In genomic region chr5:59380350-59380951, GRCh38 we compare ENCODE assay signal across 8 cellular contexts.
DNase-seq lines count a peak whose midpoint lies in the region; ATAC-seq and TF ChIP-seq lines count a peak whose summit lies in the region.

No MANE protein-coding gene starts in this region.

- CTCF ChIA-PET in AG04450 (lab: Charles Lee) (interaction anchor here (0.5 to 6.2 kb wide), 52 partner anchors 10 to 511 kb away, joined by 3 to 225 read pairs (median 5); no protein-coding TSS in a partner anchor), HCT116 (lab: Charles Lee) (interaction anchor here (0.7 to 2.7 kb wide), 11 partner anchors 11 to 420 kb away, joined by 3 to 61 read pairs (median 4); no protein-coding TSS in a partner anchor)

- H3K4me2 ChIP-seq in HCT116 (ENCODE audit: low read length): no peak overlapping the region

- H3K4me3 ChIP-seq in AG04450 (ENCODE audit: low read depth, low read length) (no peak overlapping the region), HCT116 (replicated peaks in 1 of 2; ENCODE audit: low read depth in 1 of 2, low read length in 2 of 2) (no peak overlapping the region), mucosa of descending colon (no peak overlapping the region)

- no peaks in the 10 kb centered on the region for H3K9me3 Mint-ChIP-seq in effector memory CD8-positive, alpha-beta T cell

- no peak for TF ChIP-seq POLR2A in HCT116 (IDR thresholded peaks at IDR 0.05; ENCODE audit: borderline replicate concordance, extremely low read depth, insufficient read depth, insufficient read length)

- no peaks in the 10 kb centered on the region for H3K36me3 Mint-ChIP-seq in effector memory CD8-positive, alpha-beta T cell (ENCODE audit: insufficient read depth)

- ATAC-seq in HCT116 (peak; percentile 47; the same call in 1 of the 2 replicates), mucosa of descending colon (peak; percentile 70)
- peak; percentile 77 for ATAC-seq in effector memory CD8-positive, alpha-beta T cell (replicated peaks)

- H3K36me3 ChIP-seq in HCT116 (ENCODE audit: control insufficient read depth in 1 of 2, insufficient read depth in 2 of 2, low read length in 2 of 2) (no peaks in the 10 kb centered on the region), mucosa of descending colon (ENCODE audit: low read depth) (no peaks in the 10 kb centered on the region)

- no peaks in the 10 kb centered on the region for H3K79me2 ChIP-seq in HCT116 (ENCODE audit: insufficient read depth, low read length)

- TF ChIP-seq RAD21 in HCT116 (IDR thresholded peaks at IDR 0.05; ENCODE audit: low read depth): peak; percentile 50

- RAD21 ChIA-PET in HCT116 (lab: Charles Lee; ENCODE audit: low non-redundant PET in 1 of 2, low total read pairs in 2 of 2, uncharacterized antibody in 2 of 2, unreplicated experiment in 2 of 2): interaction anchor here in 1 of 2 experiments (1.2 kb wide), 1 partner anchor 192 kb away, joined by 3 read pairs; no protein-coding TSS in a partner anchor

- DNase-seq in AG04450 (ENCODE audit: low read depth, low spot score) (peak; percentile 21), GM10266 (ENCODE audit: extremely low spot score) (peak; percentile 53), HCT116 (ENCODE audit: low read depth, low spot score) (peak; percentile 37), SHP77 treated with DMSO at 0.1 percent for 48 hours (lab: John Stamatoyannopoulos, UW) (peak; percentile 43), mucosa of descending colon (no peak), iPS-NIHi7 (ENCODE audit: extremely low spot score) (no peak)
- DNase-seq in effector memory CD8-positive, alpha-beta T cell: no peak

- H3K4me3 Mint-ChIP-seq in effector memory CD8-positive, alpha-beta T cell: no peak overlapping the region

- H3K4me1 ChIP-seq in HCT116 (ENCODE audit: control insufficient read depth in 1 of 2, insufficient read depth in 2 of 2, low read length in 2 of 2): no peaks in the 10 kb centered on the region
- no peaks in the 10 kb centered on the region for H3K4me1 ChIP-seq in mucosa of descending colon (ENCODE audit: low read depth)

- BruUV-seq in HCT116 (replicated peaks; lab: Mats Ljungman, UMichigan): no TSS peak

- peaks cover 0 to 6% of the 10 kb centered on the region in 2 donors for H3K27me3 Mint-ChIP-seq in effector memory CD8-positive, alpha-beta T cell

- H2AFZ ChIP-seq in HCT116 (ENCODE audit: low read depth, low read length, poor library complexity, severe bottlenecking): no peak overlapping the region

- H3K27ac ChIP-seq in AG04450 (ENCODE audit: low read depth, low read length): no peak overlapping the region
- no peak overlapping the region for H3K27ac ChIP-seq in HCT116 (ENCODE audit: low read depth, low read length)

- no peak overlapping the region for H3K9ac ChIP-seq in HCT116 (ENCODE audit: low read length)

- H3K27me3 ChIP-seq in AG04450 (ENCODE audit: control insufficient read depth, insufficient read depth, low read length): no peaks in the 10 kb centered on the region
- H3K27me3 ChIP-seq in HCT116 (ENCODE audit: insufficient read depth, low read length): no peaks in the 10 kb centered on the region

- H4K20me1 ChIP-seq in HCT116 (ENCODE audit: insufficient read depth): no peaks in the 10 kb centered on the region; the same call in 1 of the 2 replicates

- peak; percentile 57 for TF ChIP-seq CTCF in AG04450 (IDR thresholded peaks at IDR 0.05; ENCODE audit: low read depth, low read length)
- TF ChIP-seq CTCF in GM10266 (IDR thresholded peaks at IDR 0.05; ENCODE audit: control insufficient read depth, insufficient read depth, low read depth, missing control alignments): peak; percentile 46
- TF ChIP-seq CTCF in HCT116 (IDR thresholded peaks at IDR 0.05 in 2 of 3, conservative IDR thresholded peaks at IDR 0.05 in 1 of 3; ENCODE audit: borderline replicate concordance in 1 of 3, insufficient read depth in 1 of 3, low read depth in 2 of 3, low read length in 2 of 3): peak; percentile 25 to 54 (median 47); a peak in 4 of 6 replicates
- peak; percentile 70 for TF ChIP-seq CTCF in LNCAP (IDR thresholded peaks at IDR 0.05)
- TF ChIP-seq CTCF in mucosa of descending colon (IDR thresholded peaks at IDR 0.05): no peak

- no peaks in the 10 kb centered on the region for H3K9me2 ChIP-seq in HCT116 (ENCODE audit: insufficient read depth)

- H3K9me3 ChIP-seq in AG04450 (ENCODE audit: control insufficient read depth, insufficient read depth, low read length) (no peaks in the 10 kb centered on the region), HCT116 (ENCODE audit: control insufficient read depth in 1 of 2, insufficient read depth in 1 of 2, low read depth in 1 of 2, low read length in 2 of 2) (no peaks in the 10 kb centered on the region), mucosa of descending colon (peaks cover under 1% of the 10 kb centered on the region)

- POLR2A ChIA-PET in AG04450 (lab: Yijun Ruan, JAX) (interaction anchor here (1.1 kb wide), 1 partner anchor 489 kb away, joined by 4 read pairs; no protein-coding TSS in a partner anchor), HCT116 (lab: Charles Lee) (interaction anchor here (1.7 kb wide), 1 partner anchor 192 kb away, joined by 10 read pairs; no protein-coding TSS in a partner anchor)

- intact Hi-C loops in HCT116 (cut with micrococcal nuclease) (loop anchor here (1.0 kb wide), 1 partner anchor 192 kb away; no protein-coding TSS in a partner anchor), mucosa of descending colon (cut with DNase I, micrococcal nuclease) (loop anchor here (5.0 to 10.0 kb wide), 3 partner anchors 193 to 424 kb away; no protein-coding TSS in a partner anchor)

- H3K4me1 Mint-ChIP-seq in effector memory CD8-positive, alpha-beta T cell (ENCODE audit: low read depth in 2 of 2): peaks cover 0 to 2% of the 10 kb centered on the region in 2 donors

- no peak overlapping the region for H3K27ac Mint-ChIP-seq in effector memory CD8-positive, alpha-beta T cell

TF ChIP-seq in HCT116, 20 proteins besides CTCF, POLR2A, EP300 and RAD21:
- TF ChIP-seq YY1 (IDR thresholded peaks at IDR 0.05; ENCODE audit: extremely low read depth, insufficient replicate concordance, low read depth, low read length) (no peak), ELF1 (IDR thresholded peaks at IDR 0.05; ENCODE audit: borderline replicate concordance, low read depth) (no peak), ZBTB33 (IDR thresholded peaks at IDR 0.05; ENCODE audit: extremely low read depth, insufficient replicate concordance, low read length) (no peak), SP1 (IDR thresholded peaks at IDR 0.05; ENCODE audit: low read depth) (no peak), TCF7L2 (IDR thresholded peaks at IDR 0.05; ENCODE audit: borderline replicate concordance, extremely low read depth, insufficient read depth, insufficient read length) (no peak), SIN3A (IDR thresholded peaks at IDR 0.05; ENCODE audit: low read depth) (no peak), CBX3 (IDR thresholded peaks at IDR 0.05; ENCODE audit: low read depth) (no peak), REST (IDR thresholded peaks at IDR 0.05; ENCODE audit: low read depth) (no peak), ZNF274 (IDR thresholded peaks at IDR 0.05; ENCODE audit: low read depth, low read length) (no peak), ATF3 (IDR thresholded peaks at IDR 0.05) (no peak), FOSL1 (IDR thresholded peaks at IDR 0.05; ENCODE audit: low read depth) (no peak), SRF (IDR thresholded peaks at IDR 0.05; ENCODE audit: low read depth) (no peak)

Comparison
In these comparisons a context has a peak if more than half of its experiments do, and no peak if none do; other contexts are left out.
1. DNase-seq: peak in AG04450 (single experiment), GM10266 (single experiment), HCT116 (single experiment) and SHP77 treated with DMSO at 0.1 percent for 48 hours (single experiment); none in effector memory CD8-positive, alpha-beta T cell (0 of 3), mucosa of descending colon (0 of 3) and iPS-NIHi7 (single experiment).
2. Peak in every context shown above with its lines, with median percentiles within 50 percentile points of each other: ATAC-seq.